ENCODE assay signal across 28 cellular contexts in genomic region chr14:43934102-43934501, GRCh38.
DNase-seq lines count a peak whose midpoint lies in the region; ATAC-seq, FAIRE-seq and TF ChIP-seq lines count a peak whose summit lies in the region.
"Had no signal": no experiment of that assay in that cellular context is flagged by ENCODE, and none has a peak within 500 bp of the region (broad histone marks: within the 10 kb centered on the region; RNA-seq: fewer than 3 reads in every experiment).

No MANE protein-coding gene starts in this region.

- 0% methylated on average over 1 of the region's 1 CpG for WGBS in HepG2 (ENCODE audit: low lambda C conversion rate)
- WGBS in right lobe of liver (ENCODE audit: insufficient coverage, low coverage, low lambda C conversion rate, missing lambda C conversion rate), result 70% methylated on average over 1 of the region's 1 CpG

- H3K4me1 ChIP-seq in HepG2 (ENCODE audit: insufficient read depth, low read length) (no peaks in the 10 kb centered on the region; the same call in 1 of the 2 replicates), right lobe of liver (no peaks in the 10 kb centered on the region)
- H3K4me1 ChIP-seq: A549; BE2C; BLaER1; BLaER1 treated with 17β-estradiol and CSF1 and Interleukin-3, amounts not matched to agents 10 nM and 100 nM; Caco-2 had no signal

- DNase-seq in HepG2 (ENCODE audit: low spot score) (no peak), right lobe of liver (no peak)
- DNase-seq: 8988T; ACHN; AML-193; BE2C; C1 segment of cervical spinal cord; Caco-2; Calu3; CD4-positive, alpha-beta memory T cell; CD4-positive, alpha-beta T cell; CD4-positive, CD25-positive, alpha-beta regulatory T cell; CD8-positive, alpha-beta memory T cell; CD8-positive, alpha-beta T cell; COR-L47; DMS 273 treated with DMSO at 0.1 percent for 48 hours; DMS153; DMS53; DMS79; DMS79 treated with DMSO at 0.1 percent for 48 hours; DND-41; EL had no signal

- no peak for TF ChIP-seq RAD21 in HepG2 (CRISPR knock-in tag; IDR thresholded peaks at IDR 0.05)

- no peaks in the 10 kb centered on the region for H4K20me1 ChIP-seq in HepG2 (ENCODE audit: insufficient read depth, low read length)
- H4K20me1 ChIP-seq: BLaER1; BLaER1 treated with 17β-estradiol and CSF1 and Interleukin-3, amounts not matched to agents 10 nM and 100 nM had no signal

- H3K36me3 ChIP-seq in HepG2 (replicated peaks in 1 of 2; ENCODE audit: control insufficient read depth in 1 of 2, insufficient read depth in 2 of 2, low read length in 2 of 2), result no peaks in the 10 kb centered on the region
- no peaks in the 10 kb centered on the region for H3K36me3 ChIP-seq in right lobe of liver
- H3K36me3 ChIP-seq: BE2C; BLaER1; BLaER1 treated with 17β-estradiol and CSF1 and Interleukin-3, amounts not matched to agents 10 nM and 100 nM had no signal

- TF ChIP-seq EP300 in HepG2 (IDR thresholded peaks at IDR 0.05; ENCODE audit: low read depth in 2 of 2, low read length in 2 of 2) (no peak), HepG2 (CRISPR knock-in tag; IDR thresholded peaks at IDR 0.05; ENCODE audit: borderline replicate concordance) (no peak)

- no peak overlapping the region for H2AFZ ChIP-seq in HepG2 (ENCODE audit: low read length)

- ATAC-seq in HepG2, result no peak
- no peak for ATAC-seq in right lobe of liver
- ATAC-seq: A549; CD8-positive, alpha-beta T cell had no signal

- H3K27me3 ChIP-seq in HepG2 (ENCODE audit: control insufficient read depth in 1 of 2, insufficient read depth in 2 of 2, low read length in 2 of 2) (no peaks in the 10 kb centered on the region), right lobe of liver (no peaks in the 10 kb centered on the region)
- H3K27me3 ChIP-seq: BE2C; BLaER1; BLaER1 treated with 17β-estradiol and CSF1 and Interleukin-3, amounts not matched to agents 10 nM and 100 nM had no signal

- no peaks in the 10 kb centered on the region for H3K79me2 ChIP-seq in HepG2 (ENCODE audit: insufficient read depth, low read length)

- TF ChIP-seq CTCF in HepG2 (CRISPR knock-in tag; IDR thresholded peaks at IDR 0.05), result no peak
- TF ChIP-seq CTCF in right lobe of liver (IDR thresholded peaks at IDR 0.05), result no peak

- H3K9me3 ChIP-seq in HepG2 (ENCODE audit: low read length) (no peaks in the 10 kb centered on the region; the same call in 1 of the 2 replicates), right lobe of liver (no peaks in the 10 kb centered on the region)
- H3K9me3 ChIP-seq: A549, BE2C, Caco-2 had no signal

- H3K4me3 ChIP-seq in HepG2 (replicated peaks in 1 of 3; ENCODE audit: insufficient read depth in 1 of 3, low read depth in 2 of 3, low read length in 3 of 3), result no peak overlapping the region
- H3K4me3 ChIP-seq in right lobe of liver, result no peak overlapping the region
- H3K4me3 ChIP-seq: A549; BLaER1; BLaER1 treated with 17β-estradiol and CSF1 and Interleukin-3, amounts not matched to agents 10 nM and 100 nM had no signal

- intact Hi-C loops in HepG2 (cut with micrococcal nuclease; ENCODE audit: unreplicated experiment) (no loop called here), right lobe of liver (cut with DNase I) (no loop called here)

- no peak for FAIRE-seq in HepG2 (lab: Jason Lieb, UNC)
- FAIRE-seq: A549, D721Med had no signal

- no peak overlapping the region for H3K9ac ChIP-seq in HepG2 (ENCODE audit: insufficient read depth, low read depth, low read length)
- H3K9ac ChIP-seq: BLaER1; BLaER1 treated with 17β-estradiol and CSF1 and Interleukin-3, amounts not matched to agents 10 nM and 100 nM had no signal

- H3K27ac ChIP-seq in HepG2 (ENCODE audit: extremely low read length, insufficient read depth, low read length) (no peak overlapping the region), right lobe of liver (no peak overlapping the region)
- H3K27ac ChIP-seq: 22Rv1; A549; BLaER1; BLaER1 treated with 17β-estradiol and CSF1 and Interleukin-3, amounts not matched to agents 10 nM and 100 nM; C4-2B had no signal

- TF ChIP-seq POLR2A in HepG2 (IDR thresholded peaks at IDR 0.05; ENCODE audit: insufficient read depth in 1 of 2, low read depth in 2 of 2, low read length in 2 of 2), result no peak
- TF ChIP-seq POLR2A in right lobe of liver (IDR thresholded peaks at IDR 0.05), result no peak

- H3K4me2 ChIP-seq in HepG2 (ENCODE audit: low read depth, low read length), result no peak overlapping the region
- H3K4me2 ChIP-seq: A549; BLaER1; BLaER1 treated with 17β-estradiol and CSF1 and Interleukin-3, amounts not matched to agents 10 nM and 100 nM had no signal

- no TSS peak for BruUV-seq in HepG2 (replicated peaks; lab: Mats Ljungman, UMichigan)

- in situ Hi-C loops in HepG2 (cut with HindIII; ENCODE audit: extremely low pct_ligation_motif_present, low pct_unique_long_range_greater_than_20kb), result no loop called here

- CTCF ChIA-PET in HepG2 (lab: Yijun Ruan, JAX; ENCODE audit: low intra/inter-chr PET ratio, low total read pairs), result no interaction called here

- POLR2A ChIA-PET in HepG2 (lab: Yijun Ruan, JAX), result no interaction called here

TF ChIP-seq in HepG2, 621 proteins besides CTCF, POLR2A, EP300 and RAD21:
- TF ChIP-seq ZNF7 (CRISPR knock-in tag; IDR thresholded peaks at IDR 0.05), result peak; percentile 91
- no peak for TF ChIP-seq THAP7 (CRISPR knock-in tag; IDR thresholded peaks at IDR 0.05)
